31 cellular contexts compared by ENCODE assay signal in the genomic region with DNA sequence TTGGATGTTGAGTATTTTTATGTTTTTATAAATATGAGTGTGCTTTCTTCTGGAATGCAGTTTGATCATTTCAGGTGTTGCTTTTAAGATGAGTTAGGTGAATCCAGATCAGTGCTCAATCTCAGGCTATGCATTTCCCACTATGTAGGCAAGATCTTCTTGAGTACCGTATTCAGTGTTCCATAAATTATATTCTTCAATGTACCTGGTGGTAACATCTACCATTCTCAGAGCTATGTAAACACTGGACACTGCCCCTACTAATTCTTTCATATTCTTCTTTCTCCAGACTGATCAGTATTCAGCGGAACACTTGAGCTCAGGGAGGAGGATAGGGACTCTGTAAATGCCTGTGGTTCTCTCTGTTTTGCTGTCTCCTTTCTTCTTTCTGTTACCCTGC. TPM values are rescaled to one million over a fixed set of nuclear protein-coding genes. Genes with fewer than 3 reads are reported as not detected.
"Had no signal": no experiment of that assay in that cellular context is flagged by ENCODE, and none has a peak within 500 bp of the region (broad histone marks: within the 10 kb centered on the region; RNA-seq: fewer than 3 reads in every experiment).

No MANE protein-coding gene starts in this region.

- H3K27me3 ChIP-seq: esophagus squamous epithelium, gastrocnemius medialis, left lung had no signal

- H3K36me3 ChIP-seq: esophagus squamous epithelium, gastrocnemius medialis, heart right ventricle, left lung, lower lobe of right lung had no signal

- ATAC-seq: effector memory CD8-positive, alpha-beta T cell; esophagus mucosa; gastrocnemius medialis; heart right ventricle; left cardiac atrium; left lung; left ventricle myocardium superior; lower lobe of right lung; mucosa of descending colon; naive thymus-derived CD8-positive, alpha-beta T cell had no signal

- H3K27ac ChIP-seq: epithelial cell of prostate, esophagus squamous epithelium, gastrocnemius medialis, heart right ventricle, left lung, lower lobe of right lung had no signal

- DNase-seq: cortex of kidney; effector CD8-positive, alpha-beta T cell; effector memory CD8-positive, alpha-beta T cell; endodermal cell; erythroblast; esophagus squamous epithelium; foreskin fibroblast; foreskin melanocyte; gastrocnemius medialis; glutamatergic neuron; head of caudate nucleus; heart right ventricle; hippocampal formation; left cardiac atrium; left lung; left ventricle myocardium superior; lower lobe of right lung; mesenchymal stem cell; mucosa of descending colon; naive B cell; naive thymus-derived CD8-positive, alpha-beta T cell had no signal

- H3K4me3 ChIP-seq: esophagus squamous epithelium, gastrocnemius medialis, heart right ventricle, left lung, lower lobe of right lung, mucosa of descending colon had no signal

- FAIRE-seq: endometrium, islet of Langerhans, keratinocyte had no signal

- H3K9me3 ChIP-seq: gastrocnemius medialis, lower lobe of right lung, mucosa of descending colon had no signal

- H3K4me1 ChIP-seq: esophagus squamous epithelium, gastrocnemius medialis, heart right ventricle, left lung, lower lobe of right lung had no signal

RNA-seq across cellular contexts. Expression of a gene that starts 25.5 kb away (rescaled TPM):
- total RNA-seq: dermis microvascular lymphatic vessel endothelial cell; esophagus mucosa; esophagus squamous epithelium; gastrocnemius medialis; glomerular endothelial cell; kidney epithelial cell; left cardiac atrium; left ventricle myocardium superior; lower lobe of right lung; lung microvascular endothelial cell; mucosa of descending colon; myocyte; naive thymus-derived CD8-positive, alpha-beta T cell had no signal
- polyA plus RNA-seq: heart right ventricle; keratinocyte; naive thymus-derived CD8-positive, alpha-beta T cell had no signal
